In the genomic region with DNA sequence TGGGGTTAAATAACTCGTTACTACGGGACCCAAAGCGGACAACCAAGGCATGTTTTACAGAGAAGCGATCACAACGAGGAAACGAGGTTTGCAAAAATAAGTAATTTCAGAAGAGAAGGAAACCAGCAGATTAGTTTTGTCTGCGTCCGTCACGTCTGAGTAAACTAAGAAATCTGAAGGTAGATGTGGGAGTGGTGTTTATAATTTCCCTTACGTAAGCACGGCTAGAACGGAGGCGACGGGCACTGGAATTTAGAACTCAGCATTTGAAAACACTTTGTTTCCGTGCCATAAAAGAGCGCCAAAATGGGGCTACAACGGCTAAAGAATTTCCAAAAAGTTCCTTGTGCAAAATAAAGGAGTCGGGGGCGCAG, we compare ENCODE assay signal across 1 cellular context.
TF ChIP-seq lines count a peak whose summit lies in the region.

No MANE protein-coding gene starts in this region.

TF ChIP-seq in K562, 482 proteins besides CTCF, POLR2A, EP300 and RAD21 (continued from another document):
- TF ChIP-seq MAFF (IDR thresholded peaks at IDR 0.05; ENCODE audit: low read length) (peak; percentile 57), SRF (CRISPR knock-in tag; IDR thresholded peaks at IDR 0.05) (no peak), PPARD (CRISPR knock-in tag; IDR thresholded peaks at IDR 0.05) (no peak), MLLT1 (IDR thresholded peaks at IDR 0.05) (no peak), CXXC5 (CRISPR knock-in tag; IDR thresholded peaks at IDR 0.05) (no peak), KAT7 (CRISPR knock-in tag; IDR thresholded peaks at IDR 0.05; ENCODE audit: borderline replicate concordance) (no peak), WHSC1 (IDR thresholded peaks at IDR 0.05; ENCODE audit: low read length) (no peak), ZKSCAN3 (CRISPR knock-in tag; IDR thresholded peaks at IDR 0.05) (no peak), FOXJ2 (tag; IDR thresholded peaks at IDR 0.05) (no peak), ZNF77 (CRISPR knock-in tag; IDR thresholded peaks at IDR 0.05) (no peak), MEF2A (IDR thresholded peaks at IDR 0.05; ENCODE audit: control insufficient read depth, low read depth, low read length) (no peak), ARNT (IDR thresholded peaks at IDR 0.05) (no peak), ZFP91 (CRISPR knock-in tag; IDR thresholded peaks at IDR 0.05) (no peak), CBX1 (IDR thresholded peaks at IDR 0.05; ENCODE audit: low read depth) (no peak), ZNF324 (CRISPR knock-in tag; IDR thresholded peaks at IDR 0.05) (no peak), CREB5 (CRISPR knock-in tag; IDR thresholded peaks at IDR 0.05) (no peak), SMAD3 (CRISPR knock-in tag; conservative IDR thresholded peaks at IDR 0.05) (no peak)
